ENCODE assay signal across 6 cellular contexts in genomic region chr9:129081388-129081889, GRCh38. TPM values are rescaled to one million over a fixed set of nuclear protein-coding genes. Genes with fewer than 3 reads are reported as not detected.
DNase-seq lines count a peak whose midpoint lies in the region; ATAC-seq and TF ChIP-seq lines count a peak whose summit lies in the region.

No MANE protein-coding gene starts in this region.

- H3K27ac Mint-ChIP-seq in HFFc6 = peak overlapping the region; percentile 60

- no peaks in the 10 kb centered on the region; the same call in 1 of the 2 replicates for H3K27me3 Mint-ChIP-seq in HFFc6 (ENCODE audit: insufficient read depth)

- H3K4me1 Mint-ChIP-seq in HFFc6 (ENCODE audit: low read depth) = peaks cover 23% of the 10 kb centered on the region

- peak overlapping the region; percentile 91 for H3K4me3 ChIP-seq in rectal smooth muscle tissue (ENCODE audit: low read length)

- H3K4me3 Mint-ChIP-seq in HFFc6 = peak overlapping the region; percentile 92

- H3K36me3 ChIP-seq in rectal smooth muscle tissue (ENCODE audit: control insufficient read depth, insufficient read depth, low read length) = peaks cover 10% of the 10 kb centered on the region

- H3K27me3 ChIP-seq in rectal smooth muscle tissue (ENCODE audit: control insufficient read depth, insufficient read depth, low read length) = no peaks in the 10 kb centered on the region

- no peak for TF ChIP-seq CTCF in HFFc6 (IDR thresholded peaks at IDR 0.05)

- no peak for ATAC-seq in HG02571 (IDR thresholded peaks at IDR 0.05; ENCODE audit: unreplicated experiment)

- peak; percentile 96 for DNase-seq in AG08395 (ENCODE audit: low spot score)
- no peak for DNase-seq in HFFc6
- DNase-seq in dedifferentiated amniotic fluid mesenchymal stem cell (ENCODE audit: extremely low spot score) = peak; percentile 15
- DNase-seq in UCSD-AML1 (lab: John Stamatoyannopoulos, UW; ENCODE audit: unreplicated experiment) = no peak

- H3K9me3 Mint-ChIP-seq in HFFc6 = no peaks in the 10 kb centered on the region

- H3K9ac ChIP-seq in rectal smooth muscle tissue (ENCODE audit: low read length) = peak overlapping the region; percentile 63

- no peaks in the 10 kb centered on the region for H3K36me3 Mint-ChIP-seq in HFFc6 (ENCODE audit: low read depth)

- peak overlapping the region; percentile 50 for H3K27ac ChIP-seq in rectal smooth muscle tissue (ENCODE audit: low read depth, low read length)

- peaks cover 8% of the 10 kb centered on the region for H3K4me1 ChIP-seq in rectal smooth muscle tissue (ENCODE audit: control insufficient read depth, insufficient read depth, low read length)

RNA-seq across cellular contexts. Expression of gene DOLPP1, which starts 0.5 kb away (rescaled TPM):
- total RNA-seq in HFFc6 (2021; fragmentation: NEBNext Ultra II Directional; extraction: Animal tissue kit (Norgen Biotek cat#: 25700)) = 10 to 100 TPM; 13.9 to 20.8 (median 15.6) TPM

RNA-seq across cellular contexts. Expression of gene CRAT, which starts 29.2 kb away (rescaled TPM):
- total RNA-seq in HFFc6 (2021; fragmentation: NEBNext Ultra II Directional; extraction: Animal tissue kit (Norgen Biotek cat#: 25700)) = 10 to 100 TPM; 35.5 to 50.2 (median 42.6) TPM

RNA-seq across cellular contexts. Expression of gene PTPA, which starts 29.8 kb away (rescaled TPM):
- 100 to 1,000 TPM; 153 to 170 (median 162) TPM for total RNA-seq in HFFc6 (2021; fragmentation: NEBNext Ultra II Directional; extraction: Animal tissue kit (Norgen Biotek cat#: 25700))

RNA-seq across cellular contexts. Expression of gene MIGA2, which starts 45.0 kb away (rescaled TPM):
- 10 to 100 TPM; 20.2 to 30.2 (median 22.2) TPM for total RNA-seq in HFFc6 (2021; fragmentation: NEBNext Ultra II Directional; extraction: Animal tissue kit (Norgen Biotek cat#: 25700))

RNA-seq across cellular contexts. Expression of gene SH3GLB2, which starts 53.3 kb away (rescaled TPM):
- total RNA-seq in HFFc6 (2021; fragmentation: NEBNext Ultra II Directional; extraction: Animal tissue kit (Norgen Biotek cat#: 25700)) = 10 to 100 TPM; 38.1 to 56.1 (median 42.7) TPM

Comparison
In these comparisons a context has a peak if more than half of its experiments do, and no peak if none do; other contexts are left out.
1. DNase-seq: peak in AG08395 (single experiment) and dedifferentiated amniotic fluid mesenchymal stem cell (single experiment); none in HFFc6 (single experiment) and UCSD-AML1 (single experiment).